In genomic region chr20:59010321-59010994, GRCh38 we compare ENCODE assay signal across 12 cellular contexts. TPM values are rescaled to one million over a fixed set of nuclear protein-coding genes. Genes with fewer than 3 reads are reported as not detected.
DNase-seq lines count a peak whose midpoint lies in the region; ATAC-seq and TF ChIP-seq lines count a peak whose summit lies in the region.
"Had no signal": no experiment of that assay in that cellular context is flagged by ENCODE, and none has a peak within 500 bp of the region (broad histone marks: within the 10 kb centered on the region; RNA-seq: fewer than 3 reads in every experiment).

No MANE protein-coding gene starts in this region.

- no peak for TF ChIP-seq EP300 in stomach (IDR thresholded peaks at IDR 0.05)

- intact Hi-C loops in ascending aorta (cut with DNase I) (no loop called here), left lung (cut with DNase I) (no loop called here), stomach (cut with DNase I; ENCODE audit: low total_unique reads) (no loop called here)

- H3K27ac ChIP-seq in ascending aorta (peak overlapping the region; percentile 50 to 70), left lung (peak overlapping the region; percentile 65 to 67), stomach (peak overlapping the region in 2 of 5 donors; percentile 31 to 34)

- ATAC-seq in left lung: peak; percentile 65
- ATAC-seq: activated T-helper 17 cell treated with anti-CD3 and anti-CD28 coated beads, Interleukin-2, amount 50 U/mL, for 72 hours had no signal

- TF ChIP-seq POLR2A in stomach (IDR thresholded peaks at IDR 0.05): no peak

- H3K4me1 ChIP-seq in ascending aorta: peaks cover 8 to 29% of the 10 kb centered on the region in 2 donors
- peaks cover 21 to 52% of the 10 kb centered on the region in 2 donors for H3K4me1 ChIP-seq in left lung
- H3K4me1 ChIP-seq in stomach: peaks cover 17 to 44% (median 33%) of the 10 kb centered on the region in 4 donors

- TF ChIP-seq CTCF in ascending aorta (IDR thresholded peaks at IDR 0.05): no peak
- no peak for TF ChIP-seq CTCF in left lung (IDR thresholded peaks at IDR 0.05)
- TF ChIP-seq CTCF in stomach (IDR thresholded peaks at IDR 0.05): no peak
- no peak for TF ChIP-seq CTCF in GM13977 (IDR thresholded peaks at IDR 0.05; ENCODE audit: extremely low read depth, insufficient read depth, missing control alignments)

- H3K36me3 ChIP-seq in ascending aorta (no peaks in the 10 kb centered on the region), left lung (no peaks in the 10 kb centered on the region), stomach (no peaks in the 10 kb centered on the region)

- WGBS in stomach, 5 donors: 49 to 66% (median 57%) methylated on average over 6 to 8 of the region's 8 CpGs

- H3K9me3 ChIP-seq in ascending aorta: no peaks in the 10 kb centered on the region
- H3K9me3 ChIP-seq in left lung: no peaks in the 10 kb centered on the region
- H3K9me3 ChIP-seq in stomach: no peaks in the 10 kb centered on the region

- H3K27me3 ChIP-seq in ascending aorta: no peaks in the 10 kb centered on the region
- no peaks in the 10 kb centered on the region for H3K27me3 ChIP-seq in left lung
- no peaks in the 10 kb centered on the region for H3K27me3 ChIP-seq in stomach

- H3K4me3 ChIP-seq in ascending aorta (no peak overlapping the region), left lung (no peak overlapping the region), stomach (no peak overlapping the region)

- in situ Hi-C loops in GM13977 (cut with MboI; ENCODE audit: low pct_unique_long_range_greater_than_20kb, low sequenced_read_pairs, unreplicated experiment): no loop called here

- peak; percentile 1 for DNase-seq in activated CD4-positive, alpha-beta T cell treated with anti-CD3 and anti-CD28 coated beads for 48 hours
- DNase-seq in activated CD4-positive, alpha-beta T cell treated with anti-CD3 and anti-CD28 coated beads, Interleukin-2, amount 50 U/mL, for 48 hours: no peak
- DNase-seq in ascending aorta (ENCODE audit: low spot score in 2 of 2) (peak in 1 of 2 donors; percentile 63), left lung (peak in 1 of 2 donors; percentile 81), stomach (peak; percentile 28), GM13977 (ENCODE audit: low spot score) (no peak), cerebellar cortex (ENCODE audit: low spot score) (no peak), NCI-H1048 (lab: John Stamatoyannopoulos, UW) (no peak)
- DNase-seq: NCI-H526, retina had no signal

RNA-seq across cellular contexts. Expression of gene CTSZ, which starts 3.4 kb away (rescaled TPM):
- total RNA-seq in ascending aorta: 342 TPM
- total RNA-seq in left lung: 100 to 1,000 TPM; 452 to 479 TPM
- 100 to 1,000 TPM in 1 of 5 donors, 10 to 100 TPM in 4; 35.3 to 134 (median 56.9) TPM for total RNA-seq in stomach
- polyA plus RNA-seq in stomach: 10 to 100 TPM; 41.7 to 59.1 (median 55.5) TPM

RNA-seq across cellular contexts. Expression of gene TUBB1, which starts 8.8 kb away (rescaled TPM):
- total RNA-seq in ascending aorta (not detected), left lung (1 to 10 TPM; 2.0 to 3.6 TPM), stomach (under 1 TPM in 1 of 5 donors, not detected in 4; 0.55 TPM)
- polyA plus RNA-seq in stomach: under 1 TPM in 2 of 3 donors, not detected in 1; 0.03 to 0.12 TPM
- total RNA-seq: A673 had no signal

RNA-seq across cellular contexts. Expression of gene ATP5F1E, which starts 21.7 kb away (rescaled TPM):
- total RNA-seq in ascending aorta (12.7 TPM), left lung (10 to 100 TPM; 75.5 to 90.7 TPM), stomach (100 to 1,000 TPM in 1 of 5 donors, 10 to 100 TPM in 4; 20.4 to 101 (median 27.4) TPM)
- 10 to 100 TPM; 56.4 to 78.5 (median 71.5) TPM for polyA plus RNA-seq in stomach

RNA-seq across cellular contexts. Expression of gene NELFCD, which starts 29.4 kb away (rescaled TPM):
- total RNA-seq in ascending aorta (20.8 TPM), left lung (10 to 100 TPM; 48.3 to 53.5 TPM), stomach (10 to 100 TPM; 20.9 to 59.5 (median 41.1) TPM)
- 10 to 100 TPM; 34.7 to 47.5 (median 41.4) TPM for polyA plus RNA-seq in stomach

RNA-seq across cellular contexts. Expression of gene PRELID3B, which starts 32.1 kb away (rescaled TPM):
- 13.4 TPM for total RNA-seq in ascending aorta
- total RNA-seq in left lung: 10 to 100 TPM; 55.7 to 56.3 TPM
- total RNA-seq in stomach: 100 to 1,000 TPM in 1 of 5 donors, 10 to 100 TPM in 4; 35.7 to 322 (median 72.7) TPM
- 10 to 100 TPM; 20.0 to 65.8 (median 31.3) TPM for polyA plus RNA-seq in stomach

Comparison
In these comparisons a context has a peak if more than half of its experiments do, and no peak if none do; other contexts are left out.
1. DNase-seq: peak in activated CD4-positive, alpha-beta T cell treated with anti-CD3 and anti-CD28 coated beads for 48 hours (single experiment) and stomach (single experiment); none in activated CD4-positive, alpha-beta T cell treated with anti-CD3 and anti-CD28 coated beads, Interleukin-2, amount 50 U/mL, for 48 hours (0 of 2), GM13977 (single experiment), cerebellar cortex (single experiment) and NCI-H1048 (single experiment).